In the genomic region with DNA sequence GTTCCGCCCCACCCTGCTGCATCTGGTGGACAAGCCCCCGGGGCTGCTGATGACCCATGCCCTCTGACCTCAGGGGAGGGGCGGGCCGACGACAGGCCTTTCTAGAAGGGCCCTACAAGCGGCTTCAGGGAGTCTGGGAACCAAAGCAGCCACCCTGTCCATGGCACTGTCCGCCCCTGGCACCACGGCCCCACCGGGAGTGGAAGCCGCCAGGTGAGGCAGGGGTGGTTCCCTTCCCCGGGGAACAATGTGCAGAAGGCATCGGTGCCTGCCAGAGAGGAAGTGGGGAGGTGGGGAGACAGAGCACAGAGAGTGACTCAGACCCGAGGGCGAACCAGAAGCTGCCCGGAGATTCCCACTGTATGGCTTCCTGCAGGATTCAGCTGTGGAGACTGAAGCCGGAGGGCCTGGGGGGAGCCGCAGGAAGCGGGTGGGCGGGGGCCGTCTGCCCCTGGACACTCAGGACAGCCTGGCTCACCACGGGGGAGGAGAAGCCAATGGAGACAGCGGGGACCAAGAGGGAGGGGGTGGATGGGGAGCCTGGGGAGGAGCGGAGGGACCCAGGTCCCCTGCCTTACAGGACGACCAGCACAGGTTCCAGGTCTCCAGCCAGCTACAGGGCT, we compare ENCODE assay signal across 1 cellular context.
TF ChIP-seq lines count a peak whose summit lies in the region.

No MANE protein-coding gene starts in this region.

TF ChIP-seq in HepG2, 621 proteins besides CTCF, POLR2A, EP300 and RAD21 (continued from another document):
- TF ChIP-seq, protein P1, sequence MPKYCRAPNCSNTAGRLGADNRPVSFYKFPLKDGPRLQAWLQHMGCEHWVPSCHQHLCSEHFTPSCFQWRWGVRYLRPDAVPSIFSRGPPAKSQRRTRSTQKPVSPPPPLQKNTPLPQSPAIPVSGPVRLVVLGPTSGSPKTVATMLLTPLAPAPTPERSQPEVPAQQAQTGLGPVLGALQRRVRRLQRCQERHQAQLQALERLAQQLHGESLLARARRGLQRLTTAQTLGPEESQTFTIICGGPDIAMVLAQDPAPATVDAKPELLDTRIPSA (CRISPR knock-in tag; IDR thresholded peaks at IDR 0.05; ENCODE audit: borderline replicate concordance) = no peak
- TF ChIP-seq, protein P2, sequence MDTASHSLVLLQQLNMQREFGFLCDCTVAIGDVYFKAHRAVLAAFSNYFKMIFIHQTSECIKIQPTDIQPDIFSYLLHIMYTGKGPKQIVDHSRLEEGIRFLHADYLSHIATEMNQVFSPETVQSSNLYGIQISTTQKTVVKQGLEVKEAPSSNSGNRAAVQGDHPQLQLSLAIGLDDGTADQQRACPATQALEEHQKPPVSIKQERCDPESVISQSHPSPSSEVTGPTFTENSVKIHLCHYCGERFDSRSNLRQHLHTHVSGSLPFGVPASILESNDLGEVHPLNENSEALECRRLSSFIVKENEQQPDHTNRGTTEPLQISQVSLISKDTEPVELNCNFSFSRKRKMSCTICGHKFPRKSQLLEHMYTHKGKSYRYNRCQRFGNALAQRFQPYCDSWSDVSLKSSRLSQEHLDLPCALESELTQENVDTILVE (CRISPR knock-in tag; IDR thresholded peaks at IDR 0.05) = no peak
- no peak for TF ChIP-seq ERF (CRISPR knock-in tag; IDR thresholded peaks at IDR 0.05)
- TF ChIP-seq SRY (CRISPR knock-in tag; IDR thresholded peaks at IDR 0.05) = no peak
- TF ChIP-seq, protein P3, sequence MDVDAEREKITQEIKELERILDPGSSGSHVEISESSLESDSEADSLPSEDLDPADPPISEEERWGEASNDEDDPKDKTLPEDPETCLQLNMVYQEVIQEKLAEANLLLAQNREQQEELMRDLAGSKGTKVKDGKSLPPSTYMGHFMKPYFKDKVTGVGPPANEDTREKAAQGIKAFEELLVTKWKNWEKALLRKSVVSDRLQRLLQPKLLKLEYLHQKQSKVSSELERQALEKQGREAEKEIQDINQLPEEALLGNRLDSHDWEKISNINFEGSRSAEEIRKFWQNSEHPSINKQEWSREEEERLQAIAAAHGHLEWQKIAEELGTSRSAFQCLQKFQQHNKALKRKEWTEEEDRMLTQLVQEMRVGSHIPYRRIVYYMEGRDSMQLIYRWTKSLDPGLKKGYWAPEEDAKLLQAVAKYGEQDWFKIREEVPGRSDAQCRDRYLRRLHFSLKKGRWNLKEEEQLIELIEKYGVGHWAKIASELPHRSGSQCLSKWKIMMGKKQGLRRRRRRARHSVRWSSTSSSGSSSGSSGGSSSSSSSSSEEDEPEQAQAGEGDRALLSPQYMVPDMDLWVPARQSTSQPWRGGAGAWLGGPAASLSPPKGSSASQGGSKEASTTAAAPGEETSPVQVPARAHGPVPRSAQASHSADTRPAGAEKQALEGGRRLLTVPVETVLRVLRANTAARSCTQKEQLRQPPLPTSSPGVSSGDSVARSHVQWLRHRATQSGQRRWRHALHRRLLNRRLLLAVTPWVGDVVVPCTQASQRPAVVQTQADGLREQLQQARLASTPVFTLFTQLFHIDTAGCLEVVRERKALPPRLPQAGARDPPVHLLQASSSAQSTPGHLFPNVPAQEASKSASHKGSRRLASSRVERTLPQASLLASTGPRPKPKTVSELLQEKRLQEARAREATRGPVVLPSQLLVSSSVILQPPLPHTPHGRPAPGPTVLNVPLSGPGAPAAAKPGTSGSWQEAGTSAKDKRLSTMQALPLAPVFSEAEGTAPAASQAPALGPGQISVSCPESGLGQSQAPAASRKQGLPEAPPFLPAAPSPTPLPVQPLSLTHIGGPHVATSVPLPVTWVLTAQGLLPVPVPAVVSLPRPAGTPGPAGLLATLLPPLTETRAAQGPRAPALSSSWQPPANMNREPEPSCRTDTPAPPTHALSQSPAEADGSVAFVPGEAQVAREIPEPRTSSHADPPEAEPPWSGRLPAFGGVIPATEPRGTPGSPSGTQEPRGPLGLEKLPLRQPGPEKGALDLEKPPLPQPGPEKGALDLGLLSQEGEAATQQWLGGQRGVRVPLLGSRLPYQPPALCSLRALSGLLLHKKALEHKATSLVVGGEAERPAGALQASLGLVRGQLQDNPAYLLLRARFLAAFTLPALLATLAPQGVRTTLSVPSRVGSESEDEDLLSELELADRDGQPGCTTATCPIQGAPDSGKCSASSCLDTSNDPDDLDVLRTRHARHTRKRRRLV (CRISPR knock-in tag; IDR thresholded peaks at IDR 0.05) = no peak
TF ChIP-seq in HepG2: peak in this region for 0.
